ENCODE assay signal across 11 cellular contexts in the genomic region with DNA sequence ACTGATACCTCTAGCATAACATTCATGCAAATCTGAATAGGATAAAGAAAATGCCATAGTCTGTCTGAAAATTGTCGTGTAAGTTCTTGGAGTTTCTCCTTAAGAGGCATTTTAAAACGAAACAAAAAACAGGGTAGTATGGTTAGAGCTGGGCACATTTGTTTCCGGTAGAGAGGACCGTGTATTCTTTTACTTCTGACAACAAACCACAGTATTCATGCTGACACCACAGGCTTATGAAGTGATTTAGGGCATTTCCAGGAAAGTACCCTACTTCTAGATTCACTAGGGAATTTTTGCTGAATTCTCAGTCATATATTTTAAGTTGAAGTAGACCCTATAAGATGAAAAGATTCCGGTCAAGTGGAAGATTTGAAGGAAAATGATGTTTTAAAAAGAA.
DNase-seq lines count a peak whose midpoint lies in the region; ATAC-seq, FAIRE-seq and TF ChIP-seq lines count a peak whose summit lies in the region.
"Had no signal": no experiment of that assay in that cellular context is flagged by ENCODE, and none has a peak within 500 bp of the region (broad histone marks: within the 10 kb centered on the region; RNA-seq: fewer than 3 reads in every experiment).

No MANE protein-coding gene starts in this region.

- H3K4me1 ChIP-seq in kidney (ENCODE audit: control insufficient read depth in 1 of 2, insufficient read depth in 1 of 2, low read depth in 1 of 2, low read length in 2 of 2) = peaks cover 2 to 17% of the 10 kb centered on the region in 2 donors
- H3K4me1 ChIP-seq in ovary (ENCODE audit: insufficient read depth) = peaks cover 1% of the 10 kb centered on the region

- WGBS in ovary, 3 donors = 35 to 60% (median 58%) methylated on average over 5 of the region's 5 CpGs

- H3K27ac ChIP-seq in kidney (ENCODE audit: low read depth in 2 of 2, low read length in 2 of 2) (peak overlapping the region; percentile 7 to 33), ovary (no peak overlapping the region)

- no peak for DNase-seq in kidney
- DNase-seq in ovary = no peak
- DNase-seq in GM10248 (ENCODE audit: extremely low spot score) = no peak
- DNase-seq in COLO668 (lab: John Stamatoyannopoulos, UW; ENCODE audit: unreplicated experiment) = no peak
- no peak for DNase-seq in left cardiac atrium
- DNase-seq: activated CD4-positive, alpha-beta T cell treated with anti-CD3 and anti-CD28 coated beads, Interleukin-2, amount 50 U/mL, for 48 hours; Calu3; NCI-H2029 had no signal

- POLR2A ChIA-PET in GM10248 (lab: Yijun Ruan, JAX) = no interaction called here

- TF ChIP-seq CTCF in kidney (IDR thresholded peaks at IDR 0.05; ENCODE audit: borderline replicate concordance, extremely low read depth, insufficient read depth) (no peak), ovary (IDR thresholded peaks at IDR 0.05) (no peak), GM10248 (IDR thresholded peaks at IDR 0.05; ENCODE audit: control extremely low read depth, extremely low read depth, low read depth, missing control alignments) (no peak)

- TF ChIP-seq EP300 in ovary (IDR thresholded peaks at IDR 0.05) = no peak

- no peak overlapping the region for H3K9ac ChIP-seq in kidney (ENCODE audit: low read length in 2 of 2)

- H3K27me3 ChIP-seq in ovary = no peaks in the 10 kb centered on the region

- H3K36me3 ChIP-seq in kidney (ENCODE audit: control insufficient read depth in 1 of 2, insufficient read depth in 2 of 2, low read length in 2 of 2) (no peaks in the 10 kb centered on the region), ovary (no peaks in the 10 kb centered on the region)

- no peak for TF ChIP-seq POLR2A in ovary (IDR thresholded peaks at IDR 0.05)

- ATAC-seq in GM18858 (IDR thresholded peaks at IDR 0.05; ENCODE audit: unreplicated experiment) (peak; percentile 81), HG02610 (IDR thresholded peaks at IDR 0.05; ENCODE audit: unreplicated experiment) (peak; percentile 85), HG03521 (IDR thresholded peaks at IDR 0.05; ENCODE audit: unreplicated experiment) (peak; percentile 90), left cardiac atrium (no peak)

- intact Hi-C loops in kidney (cut with DNase I) = no loop called here
- intact Hi-C loops in ovary (cut with DNase I) = no loop called here
- intact Hi-C loops in left cardiac atrium (cut with DNase I) = no loop called here

- H3K4me3 ChIP-seq in kidney (ENCODE audit: low read length in 2 of 2) (no peak overlapping the region), ovary (no peak overlapping the region)

- CTCF ChIA-PET in GM10248 (lab: Yijun Ruan, JAX) = no interaction called here

- H3K9me3 ChIP-seq in kidney (ENCODE audit: control insufficient read depth in 1 of 2, low read length in 2 of 2) (no peaks in the 10 kb centered on the region), ovary (no peaks in the 10 kb centered on the region)

- FAIRE-seq in kidney (lab: Jason Lieb, UNC) = no peak

Comparison
In these comparisons a context has a peak if more than half of its experiments do, and no peak if none do; other contexts are left out.
1. ATAC-seq: peak in GM18858 (single experiment), HG02610 (single experiment) and HG03521 (single experiment); none in left cardiac atrium (0 of 2).
2. H3K27ac ChIP-seq: peak in kidney (2 of 2); none in ovary (0 of 2).